ENCODE assay signal across 8 cellular contexts in the genomic region with DNA sequence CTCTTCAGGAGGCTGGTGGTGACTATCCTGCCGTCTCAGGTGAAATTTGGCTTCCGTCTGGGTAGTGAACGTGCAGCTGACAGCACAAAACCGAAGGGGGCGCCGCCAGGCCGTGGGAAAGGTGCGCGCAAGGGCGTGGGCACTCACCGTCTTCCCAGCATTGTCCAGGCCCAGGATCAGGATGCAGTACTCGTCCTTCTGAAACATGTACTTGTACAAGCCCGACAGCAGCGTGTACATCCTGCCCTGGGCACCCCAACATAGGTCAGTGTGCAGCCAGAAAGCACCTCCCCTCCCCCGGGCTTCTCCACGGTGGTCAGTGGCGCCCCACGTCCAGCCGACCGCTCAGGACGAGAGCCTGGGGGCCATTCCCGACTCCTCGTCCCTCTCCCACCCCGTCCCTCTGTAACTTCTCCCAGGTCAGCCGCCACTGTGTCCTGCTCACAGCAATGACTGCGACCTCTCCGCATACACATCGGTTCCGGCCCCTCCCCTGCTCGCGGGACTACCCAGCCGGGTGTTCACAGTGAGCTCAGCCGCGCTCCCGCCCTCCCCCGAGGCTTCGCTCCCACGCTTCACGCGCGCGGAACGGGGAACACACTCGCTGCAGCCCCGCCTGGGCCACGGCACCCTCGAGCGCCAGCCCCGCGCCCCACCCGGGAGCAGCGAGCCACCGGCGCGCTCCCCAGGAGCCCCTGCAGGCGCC. TPM values are rescaled to one million over a fixed set of nuclear protein-coding genes. Genes with fewer than 3 reads are reported as not detected.
DNase-seq lines count a peak whose midpoint lies in the region; ATAC-seq, FAIRE-seq and TF ChIP-seq lines count a peak whose summit lies in the region.

No MANE protein-coding gene starts in this region.

- peak; percentile 98 for FAIRE-seq in GM12878 (lab: Jason Lieb, UNC)

- TF ChIP-seq RAD21 in GM12878 (IDR thresholded peaks at IDR 0.05; ENCODE audit: insufficient read depth, low read depth, low read length) = peak; percentile 94

- peak; percentile 81 for TF ChIP-seq CTCF in SU-DHL-6 (IDR thresholded peaks at IDR 0.05; ENCODE audit: insufficient read depth, low read length, poor library complexity, severe bottlenecking)
- TF ChIP-seq CTCF in GM12878 (IDR thresholded peaks at IDR 0.05 in 2 of 3, conservative IDR thresholded peaks at IDR 0.05 in 1 of 3; ENCODE audit: control insufficient read depth in 2 of 3, extremely low read depth in 1 of 3, insufficient read depth in 1 of 3, low read depth in 3 of 3, low read length in 3 of 3) = peak; percentile 75 to 91 (median 85)

- RAD21 ChIA-PET in GM12878 (lab: Charles Lee; ENCODE audit: unreplicated experiment) = interaction anchor here (1.0 to 2.4 kb wide), 10 partner anchors 31 to 187 kb away, joined by 3 to 32 read pairs (median 6); a partner anchor contains a TSS

- H3K27me3 ChIP-seq in BLaER1 treated with 17β-estradiol and CSF1 and Interleukin-3, amounts not matched to agents 10 nM and 100 nM = no peaks in the 10 kb centered on the region
- H3K27me3 ChIP-seq in SU-DHL-6 (ENCODE audit: low read length) (no peaks in the 10 kb centered on the region), GM12878 (replicated peaks in 1 of 2; ENCODE audit: control insufficient read depth in 2 of 2, insufficient read depth in 2 of 2, low read length in 1 of 2) (no peaks in the 10 kb centered on the region)

- in situ Hi-C loops in GM12878 (cut with MboI) = loop anchor here (5.0 kb wide), 1 partner anchor 150 kb away; no protein-coding TSS in a partner anchor

- H4K20me1 ChIP-seq in BLaER1 treated with 17β-estradiol and CSF1 and Interleukin-3, amounts not matched to agents 10 nM and 100 nM = peaks cover 14 to 90% (median 77%) of the 10 kb centered on the region in 11 experiments; a peak in 21 of 22 replicates
- 0 out of 2 replicates have a peak, but pooled peaks cover 4% of the 10 kb centered on the region for H4K20me1 ChIP-seq in SU-DHL-6 (ENCODE audit: low read depth, low read length)
- H4K20me1 ChIP-seq in GM12878 (ENCODE audit: control insufficient read depth, insufficient read depth) = no peaks in the 10 kb centered on the region

- H3K9me2 ChIP-seq in SU-DHL-6 (replicated peaks; ENCODE audit: insufficient read depth, low read length) = no peaks in the 10 kb centered on the region

- no peak; the same call in 1 of the 2 replicates for TF ChIP-seq POLR2A in GM12878 (IDR thresholded peaks at IDR 0.05; ENCODE audit: low read depth, low read length)

- H3K79me2 ChIP-seq in SU-DHL-6 (ENCODE audit: insufficient read depth, low read length) (peaks cover 51% of the 10 kb centered on the region), GM12878 (ENCODE audit: control insufficient read depth, insufficient read depth, low read length) (peaks cover 46% of the 10 kb centered on the region)

- POLR2A ChIA-PET in GM12878 (lab: Charles Lee) = interaction anchor here (0.6 to 1.6 kb wide), 3 partner anchors 30 to 352 kb away, joined by 3 to 5 read pairs (median 4); a partner anchor contains a TSS

- intact Hi-C loops in GM12878 (cut with micrococcal nuclease; ENCODE audit: unreplicated experiment) = loop anchor here (2.0 kb wide), 4 partner anchors 30 to 250 kb away; a partner anchor contains a TSS

- BruUV-seq in GM12878 (replicated peaks; lab: Mats Ljungman, UMichigan) = no TSS peak

- peaks cover 5 to 10% (median 7%) of the 10 kb centered on the region in 11 experiments; a peak in 21 of 22 replicates for H3K9me3 ChIP-seq in BLaER1 treated with 17β-estradiol and CSF1 and Interleukin-3, amounts not matched to agents 10 nM and 100 nM (replicated peaks in 1 of 11)
- H3K9me3 ChIP-seq in SU-DHL-6 (ENCODE audit: insufficient read depth, low read length) = no peaks in the 10 kb centered on the region
- peaks cover under 1% of the 10 kb centered on the region; the same call in 2 of the 3 replicates for H3K9me3 ChIP-seq in GM12878 (replicated peaks; ENCODE audit: control insufficient read depth, insufficient read depth, low read length)
- H3K9me3 ChIP-seq in iPS-18c (ENCODE audit: control insufficient read depth, insufficient read depth, low read length) = no peaks in the 10 kb centered on the region

- 0 out of 2 replicates have a peak, but pooled peaks cover 4% of the 10 kb centered on the region for H3F3A ChIP-seq in SU-DHL-6 (ENCODE audit: insufficient read depth)

- H2AFZ ChIP-seq in SU-DHL-6 (ENCODE audit: low read depth, low read length, severe bottlenecking) (peak overlapping the region; percentile 34), GM12878 (ENCODE audit: control insufficient read depth, low read depth, low read length) (peak overlapping the region; percentile 6)

- H3K4me2 ChIP-seq in BLaER1 treated with 17β-estradiol and CSF1 and Interleukin-3, amounts not matched to agents 10 nM and 100 nM = peak overlapping the region; percentile 91 to 99 (median 98)
- peak overlapping the region; percentile 68 for H3K4me2 ChIP-seq in SU-DHL-6 (ENCODE audit: low read depth, low read length, poor library complexity, severe bottlenecking)
- peak overlapping the region; percentile 87 for H3K4me2 ChIP-seq in GM12878 (ENCODE audit: control insufficient read depth, insufficient read depth)

- peak overlapping the region; percentile 79 to 99 (median 95) for H3K4me3 ChIP-seq in BLaER1 treated with 17β-estradiol and CSF1 and Interleukin-3, amounts not matched to agents 10 nM and 100 nM
- H3K4me3 ChIP-seq in SU-DHL-6 (ENCODE audit: insufficient read depth, low read length, poor library complexity, severe bottlenecking) (peak overlapping the region; percentile 79), GM12878 (peak overlapping the region; percentile 89), iPS-18c (ENCODE audit: insufficient read depth, low read depth, low read length) (peak overlapping the region; percentile 90)

- DNase-seq in HK-2 (ENCODE audit: unreplicated experiment) (peak; percentile 71), GM12878 (ENCODE audit: low read depth, low spot score) (no peak), Kasumi-1 (lab: John Stamatoyannopoulos, UW) (no peak)
- DNase-seq in stimulated activated CD4-positive, alpha-beta T cell treated with anti-CD3 and anti-CD28 coated beads, Interleukin-15, amount 100 ng/mL, for 24 hours = peak; percentile 74

- CTCF ChIA-PET in GM12878 (lab: Yijun Ruan, JAX) = interaction anchor here (0.6 to 3.3 kb wide), 24 partner anchors 8 to 270 kb away, joined by 3 to 28 read pairs (median 4); a partner anchor contains a TSS

- H3K27ac ChIP-seq in BLaER1 treated with 17β-estradiol and CSF1 and Interleukin-3, amounts not matched to agents 10 nM and 100 nM = peak overlapping the region; percentile 81 to 93 (median 91)
- H3K27ac ChIP-seq in SU-DHL-6 (ENCODE audit: low read depth, low read length) (peak overlapping the region; percentile 38), GM12878 (ENCODE audit: control insufficient read depth, insufficient read depth) (peak overlapping the region; percentile 74)

- SMC1A ChIA-PET in GM12878 (lab: Charles Lee; ENCODE audit: uncharacterized antibody, unreplicated experiment) = interaction anchor here (1.0 to 2.6 kb wide), 7 partner anchors 16 to 169 kb away, joined by 4 to 14 read pairs (median 5); a partner anchor contains a TSS

- H3K9ac ChIP-seq in BLaER1 treated with 17β-estradiol and CSF1 and Interleukin-3, amounts not matched to agents 10 nM and 100 nM = peak overlapping the region; percentile 83 to 97 (median 94)
- peak overlapping the region; percentile 89 for H3K9ac ChIP-seq in SU-DHL-6 (ENCODE audit: low read length)
- H3K9ac ChIP-seq in GM12878 (ENCODE audit: control insufficient read depth, insufficient read depth, low read length) = peak overlapping the region; percentile 77

- ATAC-seq in GM19395 (IDR thresholded peaks at IDR 0.05; ENCODE audit: unreplicated experiment) (peak; percentile 23), GM12878 (peak; percentile 75)

- under 1% methylated on average over 45 of the region's 56 CpGs for WGBS in GM12878 (ENCODE audit: insufficient coverage, insufficient replicate concordance, low lambda C conversion rate, missing lambda C conversion rate)

- H3K36me3 ChIP-seq in BLaER1 treated with 17β-estradiol and CSF1 and Interleukin-3, amounts not matched to agents 10 nM and 100 nM = peaks cover 62 to 79% (median 66%) of the 10 kb centered on the region in 11 experiments
- peaks cover 11% of the 10 kb centered on the region for H3K36me3 ChIP-seq in SU-DHL-6 (ENCODE audit: low read length)
- peaks cover 5 to 23% of the 10 kb centered on the region in 2 experiments for H3K36me3 ChIP-seq in GM12878 (ENCODE audit: control insufficient read depth in 2 of 2, insufficient read depth in 2 of 2, low read length in 1 of 2)

- no peak for TF ChIP-seq EP300 in GM12878 (IDR thresholded peaks at IDR 0.05; ENCODE audit: borderline replicate concordance in 1 of 2, control insufficient read depth in 1 of 2, low read depth in 2 of 2, low read length in 2 of 2)

- H3K4me1 ChIP-seq in BLaER1 treated with 17β-estradiol and CSF1 and Interleukin-3, amounts not matched to agents 10 nM and 100 nM = peaks cover 25 to 47% (median 38%) of the 10 kb centered on the region in 10 experiments
- H3K4me1 ChIP-seq in GM12878 (ENCODE audit: control insufficient read depth, insufficient read depth, low read length) = peaks cover 12% of the 10 kb centered on the region

RNA-seq across cellular contexts. Expression of a gene that starts 0.8 kb away (rescaled TPM):
- 70.8 and 77.8 TPM in 2 replicates for total RNA-seq in GM12878 (2013; cell fraction: nucleolus; rRNA removed)
- 40.6 and 41.6 TPM in 2 replicates for total RNA-seq in GM12878 (2014; rRNA removed)
- total RNA-seq in GM12878 (2014; rRNA removed; fragmentation: Illumina TruSeq; extraction: Trizol) = 18.2 and 21.6 TPM in 2 replicates
- total RNA-seq in GM12878 (2021) = 52.1 and 55.1 TPM in 2 replicates
- 11.9 TPM for polyA plus RNA-seq in GM12878 (2011; ENCODE audit: low read depth)
- 23.1 and 27.6 TPM in 2 replicates for polyA plus RNA-seq in GM12878 (2011; rRNA removed)
- polyA plus RNA-seq in GM12878 (2011; cell fraction: cytosol; rRNA removed) = 33.0 and 47.4 TPM in 2 replicates
- polyA plus RNA-seq in GM12878 (2011; cell fraction: nucleus; rRNA removed) = 80.3 and 106 TPM in 2 replicates
- polyA plus RNA-seq in GM12878 (2012) = 27.1 and 27.9 TPM in 2 replicates
- 5.2 and 11.7 TPM in 2 replicates for polyA plus RNA-seq in GM12878 (2014; fragmentation: Illumina TruSeq; extraction: Trizol)
- polyA plus RNA-seq in GM12878 (2014; fragmentation: Nextera tagmentation; extraction: Ambion mirVana) = 1 to 10 TPM in 1 of 2 experiments, under 1 TPM in 1; 0.37 to 3.5 TPM
- 42.6 and 49.0 TPM in 2 replicates for polyA plus RNA-seq in GM12878 (2014; rRNA removed)
- 10 to 100 TPM; 66.8 to 71.7 TPM for polyA plus RNA-seq in GM12878 (2016; fragmentation: Nextera tagmentation; extraction: Ambion mirVana)
- polyA minus RNA-seq in GM12878 (2011; rRNA and poly(A)+ RNA removed) = 22.1 and 28.6 TPM in 2 replicates
- 7.5 and 9.1 TPM in 2 replicates for polyA minus RNA-seq in GM12878 (2011; cell fraction: cytosol; rRNA and poly(A)+ RNA removed)
- polyA minus RNA-seq in GM12878 (2011; cell fraction: nucleus; rRNA and poly(A)+ RNA removed) = 29.5 and 51.3 TPM in 2 replicates

RNA-seq across cellular contexts. Expression of a gene that starts 0.8 kb away (rescaled TPM):
- 17.5 and 26.2 TPM in 2 replicates for total RNA-seq in GM12878 (2013; cell fraction: nucleolus; rRNA removed)
- total RNA-seq in GM12878 (2014; rRNA removed) (23.3 and 24.4 TPM in 2 replicates), GM12878 (2014; rRNA removed; fragmentation: Illumina TruSeq; extraction: Trizol) (5.3 and 7.4 TPM in 2 replicates), GM12878 (2021) (34.8 and 37.2 TPM in 2 replicates)
- 15.5 TPM for polyA plus RNA-seq in GM12878 (2011; ENCODE audit: low read depth)
- polyA plus RNA-seq in GM12878 (2011; rRNA removed) (4.8 and 12.7 TPM in 2 replicates), GM12878 (2014; fragmentation: Illumina TruSeq; extraction: Trizol) (1.3 and 4.9 TPM in 2 replicates), GM12878 (2014; fragmentation: Nextera tagmentation; extraction: Ambion mirVana) (under 1 TPM; 0.58 to 0.79 TPM), GM12878 (2014; rRNA removed) (26.7 and 31.6 TPM in 2 replicates), GM12878 (2016; fragmentation: Nextera tagmentation; extraction: Ambion mirVana) (10 to 100 TPM; 42.5 to 52.9 TPM)
- 14.4 and 24.5 TPM in 2 replicates for polyA plus RNA-seq in GM12878 (2011; cell fraction: cytosol; rRNA removed)
- polyA plus RNA-seq in GM12878 (2011; cell fraction: nucleus; rRNA removed) = 44.3 and 66.3 TPM in 2 replicates
- polyA plus RNA-seq in GM12878 (2012) = 16.7 and 24.9 TPM in 2 replicates
- polyA minus RNA-seq in GM12878 (2011; rRNA and poly(A)+ RNA removed) = 8.0 and 15.6 TPM in 2 replicates
- 7.4 and 9.8 TPM in 2 replicates for polyA minus RNA-seq in GM12878 (2011; cell fraction: cytosol; rRNA and poly(A)+ RNA removed)
- polyA minus RNA-seq in GM12878 (2011; cell fraction: nucleus; rRNA and poly(A)+ RNA removed) = 7.1 and 15.2 TPM in 2 replicates

RNA-seq across cellular contexts. Expression of a gene that starts 10.6 kb away (rescaled TPM):
- total RNA-seq in GM12878 (2013; cell fraction: nucleolus; rRNA removed) = not detected in 2 replicates
- total RNA-seq in GM12878 (2014; rRNA removed) = 0.71 and 1.8 TPM in 2 replicates
- total RNA-seq in GM12878 (2014; rRNA removed; fragmentation: Illumina TruSeq; extraction: Trizol) = not detected in 2 replicates
- not detected in 2 replicates for total RNA-seq in GM12878 (2021)
- not detected for polyA plus RNA-seq in GM12878 (2011; ENCODE audit: low read depth)
- polyA plus RNA-seq in GM12878 (2011; rRNA removed) = not detected in 2 replicates
- polyA plus RNA-seq in GM12878 (2011; cell fraction: cytosol; rRNA removed) = 0.75 and 1.7 TPM in 2 replicates
- polyA plus RNA-seq in GM12878 (2011; cell fraction: nucleus; rRNA removed) = 11.0 and 11.6 TPM in 2 replicates
- polyA plus RNA-seq in GM12878 (2012) = 0.38 and 0.65 TPM in 2 replicates
- polyA plus RNA-seq in GM12878 (2014; fragmentation: Illumina TruSeq; extraction: Trizol) = not detected in 2 replicates
- polyA plus RNA-seq in GM12878 (2014; fragmentation: Nextera tagmentation; extraction: Ambion mirVana) = not detected
- 1.9 and 2.2 TPM in 2 replicates for polyA plus RNA-seq in GM12878 (2014; rRNA removed)
- under 1 TPM in 1 of 2 experiments, not detected in 1; 0.67 TPM for polyA plus RNA-seq in GM12878 (2016; fragmentation: Nextera tagmentation; extraction: Ambion mirVana)
- not detected in 2 replicates for polyA minus RNA-seq in GM12878 (2011; rRNA and poly(A)+ RNA removed)
- not detected in 2 replicates for polyA minus RNA-seq in GM12878 (2011; cell fraction: cytosol; rRNA and poly(A)+ RNA removed)
- polyA minus RNA-seq in GM12878 (2011; cell fraction: nucleus; rRNA and poly(A)+ RNA removed) = not detected in 2 replicates

RNA-seq across cellular contexts. Expression of a gene that starts 29.5 kb away (rescaled TPM):
- total RNA-seq in GM12878 (2013; cell fraction: nucleolus; rRNA removed) = 15.2 and 16.4 TPM in 2 replicates
- 72.3 and 109 TPM in 2 replicates for total RNA-seq in GM12878 (2014; rRNA removed)
- total RNA-seq in GM12878 (2014; rRNA removed; fragmentation: Illumina TruSeq; extraction: Trizol) = 3.3 and 3.9 TPM in 2 replicates
- total RNA-seq in GM12878 (2021) = 78.1 and 92.7 TPM in 2 replicates
- 12.0 TPM for polyA plus RNA-seq in GM12878 (2011; ENCODE audit: low read depth)
- polyA plus RNA-seq in GM12878 (2011; rRNA removed) = 3.1 and 7.2 TPM in 2 replicates
- polyA plus RNA-seq in GM12878 (2011; cell fraction: cytosol; rRNA removed) = 25.0 and 57.5 TPM in 2 replicates
- polyA plus RNA-seq in GM12878 (2011; cell fraction: nucleus; rRNA removed) = 82.2 and 136 TPM in 2 replicates
- 44.2 and 49.4 TPM in 2 replicates for polyA plus RNA-seq in GM12878 (2012)
- 0.32 and 1.1 TPM in 2 replicates for polyA plus RNA-seq in GM12878 (2014; fragmentation: Illumina TruSeq; extraction: Trizol)
- polyA plus RNA-seq in GM12878 (2014; fragmentation: Nextera tagmentation; extraction: Ambion mirVana) = 1 to 10 TPM in 1 of 2 experiments, under 1 TPM in 1; 0.35 to 1.7 TPM
- polyA plus RNA-seq in GM12878 (2014; rRNA removed) = 102 and 128 TPM in 2 replicates
- 100 to 1,000 TPM; 119 to 154 TPM for polyA plus RNA-seq in GM12878 (2016; fragmentation: Nextera tagmentation; extraction: Ambion mirVana)
- polyA minus RNA-seq in GM12878 (2011; rRNA and poly(A)+ RNA removed) = 1.2 and 5.4 TPM in 2 replicates
- 15.1 and 15.2 TPM in 2 replicates for polyA minus RNA-seq in GM12878 (2011; cell fraction: cytosol; rRNA and poly(A)+ RNA removed)
- polyA minus RNA-seq in GM12878 (2011; cell fraction: nucleus; rRNA and poly(A)+ RNA removed) = 15.1 and 31.5 TPM in 2 replicates

RNA-seq across cellular contexts. Expression of a gene that starts 32.6 kb away (rescaled TPM):
- total RNA-seq in GM12878 (2013; cell fraction: nucleolus; rRNA removed) = 8.0 and 8.3 TPM in 2 replicates
- total RNA-seq in GM12878 (2014; rRNA removed) = 26.0 and 32.1 TPM in 2 replicates
- 11.4 TPM in 2 replicates for total RNA-seq in GM12878 (2014; rRNA removed; fragmentation: Illumina TruSeq; extraction: Trizol)
- total RNA-seq in GM12878 (2021) = 64.2 and 65.9 TPM in 2 replicates
- polyA plus RNA-seq in GM12878 (2011; ENCODE audit: low read depth) = 7.1 TPM
- polyA plus RNA-seq in GM12878 (2011; rRNA removed) = 7.5 and 11.8 TPM in 2 replicates
- polyA plus RNA-seq in GM12878 (2011; cell fraction: cytosol; rRNA removed) = 9.3 and 17.5 TPM in 2 replicates
- polyA plus RNA-seq in GM12878 (2011; cell fraction: nucleus; rRNA removed) = 71.2 and 88.5 TPM in 2 replicates
- polyA plus RNA-seq in GM12878 (2012) = 27.8 and 37.4 TPM in 2 replicates
- polyA plus RNA-seq in GM12878 (2014; fragmentation: Illumina TruSeq; extraction: Trizol) = 0.59 and 5.4 TPM in 2 replicates
- 1 to 10 TPM in 1 of 2 experiments, under 1 TPM in 1; 0.34 to 2.8 TPM for polyA plus RNA-seq in GM12878 (2014; fragmentation: Nextera tagmentation; extraction: Ambion mirVana)
- polyA plus RNA-seq in GM12878 (2014; rRNA removed) = 47.2 and 52.6 TPM in 2 replicates
- polyA plus RNA-seq in GM12878 (2016; fragmentation: Nextera tagmentation; extraction: Ambion mirVana) = 10 to 100 TPM; 14.9 to 19.8 TPM
- polyA minus RNA-seq in GM12878 (2011; rRNA and poly(A)+ RNA removed) = 1.4 and 6.6 TPM in 2 replicates
- polyA minus RNA-seq in GM12878 (2011; cell fraction: cytosol; rRNA and poly(A)+ RNA removed) = 5.5 and 9.0 TPM in 2 replicates
- 8.7 and 14.4 TPM in 2 replicates for polyA minus RNA-seq in GM12878 (2011; cell fraction: nucleus; rRNA and poly(A)+ RNA removed)

Comparison
In these comparisons a context has a peak if more than half of its experiments do, and no peak if none do; other contexts are left out.
1. H3K27ac ChIP-seq: peak in every context shown above with its lines; median percentile 91 in BLaER1 treated with 17β-estradiol and CSF1 and Interleukin-3, amounts not matched to agents 10 nM and 100 nM; 74 in GM12878; 38 in SU-DHL-6.
2. DNase-seq: peak in HK-2 (single experiment) and stimulated activated CD4-positive, alpha-beta T cell treated with anti-CD3 and anti-CD28 coated beads, Interleukin-15, amount 100 ng/mL, for 24 hours (single experiment); none in GM12878 (single experiment) and Kasumi-1 (0 of 2).
3. Peak in every context shown above with its lines, with median percentiles within 50 percentile points of each other: H3K4me2 ChIP-seq, H3K4me3 ChIP-seq and H3K9ac ChIP-seq.